ENCODE assay signal across 8 cellular contexts in the genomic region with DNA sequence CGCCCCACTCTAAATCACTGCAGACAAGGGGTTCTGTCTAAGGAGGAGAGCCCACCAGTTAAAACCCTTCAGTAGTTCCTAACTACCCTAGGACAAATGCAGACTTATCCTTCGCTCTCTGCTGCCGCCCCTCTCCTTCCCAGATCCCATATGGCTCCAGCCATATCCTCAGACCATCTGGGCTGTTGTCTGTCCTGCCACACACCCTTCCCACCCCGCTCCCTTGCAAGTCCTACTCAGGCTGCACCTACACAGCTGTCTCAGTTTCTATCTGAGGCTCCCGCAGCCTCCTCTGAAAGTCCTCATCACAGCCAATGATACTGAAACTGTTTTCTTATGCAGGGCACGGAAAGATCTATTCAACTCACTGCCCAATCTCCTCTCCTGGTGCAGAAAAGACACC. TPM values are rescaled to one million over a fixed set of nuclear protein-coding genes. Genes with fewer than 3 reads are reported as not detected.
DNase-seq lines count a peak whose midpoint lies in the region; ATAC-seq, FAIRE-seq and TF ChIP-seq lines count a peak whose summit lies in the region.

No MANE protein-coding gene starts in this region.

- peaks cover 27 to 48% of the 10 kb centered on the region in 2 donors for H3K4me1 Mint-ChIP-seq in stimulated activated naive B cell treated with anti-CD40 and anti-IgM and Interleukin-4, amounts not matched to agents 10 μg/mL and 1 μg/mL and 100 μg/mL, for 72 hours

- TF ChIP-seq CTCF in AG04449 (IDR thresholded peaks at IDR 0.05; ENCODE audit: insufficient read depth, low read length, missing control alignments) (no peak), mammary epithelial cell (conservative IDR thresholded peaks at IDR 0.05 in 1 of 2, IDR thresholded peaks at IDR 0.05 in 1 of 2; ENCODE audit: extremely low read depth in 1 of 2, insufficient read depth in 1 of 2, low read depth in 1 of 2, low read length in 2 of 2) (no peak), left lung (IDR thresholded peaks at IDR 0.05) (no peak)

- H3K36me3 Mint-ChIP-seq in stimulated activated naive B cell treated with anti-CD40 and anti-IgM and Interleukin-4, amounts not matched to agents 10 μg/mL and 1 μg/mL and 100 μg/mL, for 72 hours: peaks cover 17 to 29% of the 10 kb centered on the region in 2 donors

- POLR2A ChIA-PET in AG04449 (lab: Yijun Ruan, JAX): interaction anchor here (2.3 kb wide), 1 partner anchor 10 kb away, joined by 9 read pairs; the partner anchor contains the start of gene KAT8

- H3K36me3 ChIP-seq in mammary epithelial cell (ENCODE audit: insufficient read depth, low read length) (no peaks in the 10 kb centered on the region), left lung (peaks cover 0 to 31% of the 10 kb centered on the region in 2 donors)

- peak; percentile 43 for ATAC-seq in HG03442 (IDR thresholded peaks at IDR 0.05; ENCODE audit: unreplicated experiment)
- peak; percentile 1 to 30 for ATAC-seq in stimulated activated naive B cell treated with anti-CD40 and anti-IgM and Interleukin-4, amounts not matched to agents 10 μg/mL and 1 μg/mL and 100 μg/mL, for 72 hours (replicated peaks)
- no peak for ATAC-seq in left lung

- DNase-seq in AG04449 (ENCODE audit: low read depth, low spot score) (no peak), GM19239 (ENCODE audit: insufficient read length, low spot score) (peak; percentile 80), mammary epithelial cell (no peak), left lung (no peak), AML-193 (lab: John Stamatoyannopoulos, UW) (no peak), NCI-H187 (lab: John Stamatoyannopoulos, UW) (no peak)
- no peak for DNase-seq in stimulated activated naive B cell treated with anti-CD40 and anti-IgM and Interleukin-4, amounts not matched to agents 10 μg/mL and 1 μg/mL and 100 μg/mL, for 72 hours

- peaks cover 10% of the 10 kb centered on the region for H3K4me1 ChIP-seq in mammary epithelial cell (ENCODE audit: insufficient read depth, low read length)
- H3K4me1 ChIP-seq in left lung: peaks cover 14 to 40% of the 10 kb centered on the region in 2 donors

- in situ Hi-C loops in mammary epithelial cell (cut with MboI; ENCODE audit: low sequenced_read_pairs in 2 of 2): loop anchor here in 1 of 2 donors (5.0 kb wide), 1 partner anchor 45 kb away; the partner anchor contains the start of gene PRSS36

- H3K27me3 ChIP-seq in mammary epithelial cell (ENCODE audit: insufficient read depth, low read length) (no peaks in the 10 kb centered on the region), left lung (no peaks in the 10 kb centered on the region)

- H3K4me3 ChIP-seq in AG04449 (ENCODE audit: low read depth, low read length): peak overlapping the region; percentile 77; the same call in 1 of the 2 replicates
- no peak overlapping the region for H3K4me3 ChIP-seq in mammary epithelial cell (replicated peaks in 1 of 3; ENCODE audit: insufficient read depth in 1 of 3, low read depth in 2 of 3, low read length in 3 of 3)
- H3K4me3 ChIP-seq in left lung: no peak overlapping the region

- peak overlapping the region; percentile 92 for H3K27ac Mint-ChIP-seq in stimulated activated naive B cell treated with anti-CD40 and anti-IgM and Interleukin-4, amounts not matched to agents 10 μg/mL and 1 μg/mL and 100 μg/mL, for 72 hours

- no peak overlapping the region for H3K9ac ChIP-seq in mammary epithelial cell (ENCODE audit: insufficient read depth, low read length)

- dilution Hi-C loops in mammary epithelial cell (cut with HindIII; ENCODE audit: low sequenced_read_pairs): no loop called here

- H3K4me2 ChIP-seq in mammary epithelial cell (ENCODE audit: insufficient read depth, low read depth, low read length): peak overlapping the region; percentile 88

- no TSS peak for BruUV-seq in mammary epithelial cell (replicated peaks; lab: Mats Ljungman, UMichigan)

- no peaks in the 10 kb centered on the region for H3K9me3 ChIP-seq in mammary epithelial cell (replicated peaks; ENCODE audit: insufficient read depth, low read length)
- no peaks in the 10 kb centered on the region for H3K9me3 ChIP-seq in left lung

- peak; percentile 87 for FAIRE-seq in GM19239 (lab: Jason Lieb, UNC)

- intact Hi-C loops in mammary epithelial cell (cut with micrococcal nuclease) (no loop called here), left lung (cut with DNase I) (no loop called here)

- peaks cover 25% of the 10 kb centered on the region for H3K79me2 ChIP-seq in mammary epithelial cell (ENCODE audit: insufficient read depth, low read length)

- no peaks in the 10 kb centered on the region for H4K20me1 ChIP-seq in mammary epithelial cell (ENCODE audit: insufficient read depth, low read length)

- H2AFZ ChIP-seq in mammary epithelial cell (ENCODE audit: low read depth, low read length): peak overlapping the region; percentile 79

- 98% methylated on average over 5 of the region's 6 CpGs for WGBS in mammary epithelial cell (ENCODE audit: low coverage, missing lambda C conversion rate)

- CTCF ChIA-PET in AG04449 (lab: Yijun Ruan, JAX): interaction anchor here (2.3 kb wide), 1 partner anchor 10 kb away, joined by 18 read pairs; the partner anchor contains the start of gene VKORC1
- CTCF ChIA-PET in mammary epithelial cell (lab: Charles Lee; ENCODE audit: low non-redundant PET): interaction anchor here (0.7 kb wide), 1 partner anchor 51 kb away, joined by 10 read pairs; no protein-coding TSS in a partner anchor

- peak overlapping the region; percentile 89 to 90 for H3K4me3 Mint-ChIP-seq in stimulated activated naive B cell treated with anti-CD40 and anti-IgM and Interleukin-4, amounts not matched to agents 10 μg/mL and 1 μg/mL and 100 μg/mL, for 72 hours

- H3K27ac ChIP-seq in mammary epithelial cell (ENCODE audit: insufficient read depth, low read depth, low read length) (no peak overlapping the region), left lung (no peak overlapping the region)

- peaks cover 0 to 4% of the 10 kb centered on the region in 2 donors for H3K27me3 Mint-ChIP-seq in stimulated activated naive B cell treated with anti-CD40 and anti-IgM and Interleukin-4, amounts not matched to agents 10 μg/mL and 1 μg/mL and 100 μg/mL, for 72 hours

- no peaks in the 10 kb centered on the region for H3K9me3 Mint-ChIP-seq in stimulated activated naive B cell treated with anti-CD40 and anti-IgM and Interleukin-4, amounts not matched to agents 10 μg/mL and 1 μg/mL and 100 μg/mL, for 72 hours

RNA-seq across cellular contexts. Expression of gene BCKDK, which starts 0.7 kb away (rescaled TPM):
- total RNA-seq in mammary epithelial cell: 10 to 100 TPM; 26.3 to 47.8 TPM
- 52.1 TPM for polyA plus RNA-seq in mammary epithelial cell
- 48.5 TPM for polyA minus RNA-seq in mammary epithelial cell
- 10 to 100 TPM; 36.1 to 43.8 TPM for total RNA-seq in left lung

RNA-seq across cellular contexts. Expression of gene KAT8, which starts 10.0 kb away (rescaled TPM):
- total RNA-seq in mammary epithelial cell (10 to 100 TPM; 22.7 to 34.0 TPM), left lung (10 to 100 TPM; 49.8 to 55.0 TPM)
- 23.1 TPM for polyA plus RNA-seq in mammary epithelial cell
- 17.5 TPM for polyA minus RNA-seq in mammary epithelial cell

RNA-seq across cellular contexts. Expression of gene VKORC1, which starts 12.9 kb away (rescaled TPM):
- total RNA-seq in mammary epithelial cell (10 to 100 TPM; 45.7 to 65.0 TPM), left lung (100 to 1,000 TPM in 1 of 2 donors, 10 to 100 TPM in 1; 76.4 to 102 TPM)
- polyA plus RNA-seq in mammary epithelial cell: 210 TPM
- 62.7 TPM for polyA minus RNA-seq in mammary epithelial cell

RNA-seq across cellular contexts. Expression of gene PRSS53, which starts 18.7 kb away (rescaled TPM):
- 1 to 10 TPM; 1.7 to 2.6 TPM for total RNA-seq in mammary epithelial cell
- polyA plus RNA-seq in mammary epithelial cell: 1.6 TPM
- polyA minus RNA-seq in mammary epithelial cell: 2.1 TPM
- total RNA-seq in left lung: 1 to 10 TPM; 1.9 to 2.9 TPM

RNA-seq across cellular contexts. Expression of gene PRSS8, which starts 28.1 kb away (rescaled TPM):
- total RNA-seq in mammary epithelial cell: 10 to 100 TPM; 43.7 to 69.4 TPM
- 66.3 TPM for polyA plus RNA-seq in mammary epithelial cell
- 52.7 TPM for polyA minus RNA-seq in mammary epithelial cell
- 100 to 1,000 TPM in 1 of 2 donors, 10 to 100 TPM in 1; 61.2 to 129 TPM for total RNA-seq in left lung
